In genomic region chr13:97979556-97979955, GRCh38 we compare ENCODE assay signal across 2 cellular contexts.
TF ChIP-seq lines count a peak whose summit lies in the region.

No MANE protein-coding gene starts in this region.

TF ChIP-seq in A549, 52 proteins besides CTCF, POLR2A, EP300 and RAD21:
- TF ChIP-seq ATOH8 (CRISPR knock-in tag; IDR thresholded peaks at IDR 0.05; ENCODE audit: low read depth) (no peak), PBX3 (IDR thresholded peaks at IDR 0.05) (no peak), CBX2 (IDR thresholded peaks at IDR 0.05; ENCODE audit: borderline replicate concordance, low read depth) (no peak), RARB (CRISPR knock-in tag; IDR thresholded peaks at IDR 0.05) (no peak), MAFK (IDR thresholded peaks at IDR 0.05; ENCODE audit: partially characterized antibody) (no peak), MAZ (IDR thresholded peaks at IDR 0.05; ENCODE audit: borderline replicate concordance, low read depth, low read length) (no peak), NR3C1 (IDR thresholded peaks at IDR 0.05) (no peak), CHD4 (IDR thresholded peaks at IDR 0.05; ENCODE audit: borderline replicate concordance) (no peak)

TF ChIP-seq in GM23338, 12 proteins besides CTCF, POLR2A, EP300 and RAD21:
- TF ChIP-seq ZNF331 (CRISPR knock-in tag; IDR thresholded peaks at IDR 0.05; ENCODE audit: low read depth) (no peak), ETS1 (IDR thresholded peaks at IDR 0.05) (no peak), CREB1 (CRISPR knock-in tag; IDR thresholded peaks at IDR 0.05; ENCODE audit: low read depth) (no peak), ZNF114 (CRISPR knock-in tag; IDR thresholded peaks at IDR 0.05) (no peak), EZH2 (IDR thresholded peaks at IDR 0.05; ENCODE audit: low read depth, unreplicated experiment) (no peak), EZH2phosphoT487 (IDR thresholded peaks at IDR 0.05; ENCODE audit: unreplicated experiment) (no peak), ZNF462 (CRISPR knock-in tag; IDR thresholded peaks at IDR 0.05) (no peak), NANOG (IDR thresholded peaks at IDR 0.05; ENCODE audit: borderline replicate concordance) (no peak), POLR2AphosphoS5 (IDR thresholded peaks at IDR 0.05; ENCODE audit: low read depth) (no peak), JUNB (IDR thresholded peaks at IDR 0.05; ENCODE audit: unreplicated experiment) (no peak), STAT1 (IDR thresholded peaks at IDR 0.05; ENCODE audit: unreplicated experiment) (no peak)
- TF ChIP-seq, protein P1, sequence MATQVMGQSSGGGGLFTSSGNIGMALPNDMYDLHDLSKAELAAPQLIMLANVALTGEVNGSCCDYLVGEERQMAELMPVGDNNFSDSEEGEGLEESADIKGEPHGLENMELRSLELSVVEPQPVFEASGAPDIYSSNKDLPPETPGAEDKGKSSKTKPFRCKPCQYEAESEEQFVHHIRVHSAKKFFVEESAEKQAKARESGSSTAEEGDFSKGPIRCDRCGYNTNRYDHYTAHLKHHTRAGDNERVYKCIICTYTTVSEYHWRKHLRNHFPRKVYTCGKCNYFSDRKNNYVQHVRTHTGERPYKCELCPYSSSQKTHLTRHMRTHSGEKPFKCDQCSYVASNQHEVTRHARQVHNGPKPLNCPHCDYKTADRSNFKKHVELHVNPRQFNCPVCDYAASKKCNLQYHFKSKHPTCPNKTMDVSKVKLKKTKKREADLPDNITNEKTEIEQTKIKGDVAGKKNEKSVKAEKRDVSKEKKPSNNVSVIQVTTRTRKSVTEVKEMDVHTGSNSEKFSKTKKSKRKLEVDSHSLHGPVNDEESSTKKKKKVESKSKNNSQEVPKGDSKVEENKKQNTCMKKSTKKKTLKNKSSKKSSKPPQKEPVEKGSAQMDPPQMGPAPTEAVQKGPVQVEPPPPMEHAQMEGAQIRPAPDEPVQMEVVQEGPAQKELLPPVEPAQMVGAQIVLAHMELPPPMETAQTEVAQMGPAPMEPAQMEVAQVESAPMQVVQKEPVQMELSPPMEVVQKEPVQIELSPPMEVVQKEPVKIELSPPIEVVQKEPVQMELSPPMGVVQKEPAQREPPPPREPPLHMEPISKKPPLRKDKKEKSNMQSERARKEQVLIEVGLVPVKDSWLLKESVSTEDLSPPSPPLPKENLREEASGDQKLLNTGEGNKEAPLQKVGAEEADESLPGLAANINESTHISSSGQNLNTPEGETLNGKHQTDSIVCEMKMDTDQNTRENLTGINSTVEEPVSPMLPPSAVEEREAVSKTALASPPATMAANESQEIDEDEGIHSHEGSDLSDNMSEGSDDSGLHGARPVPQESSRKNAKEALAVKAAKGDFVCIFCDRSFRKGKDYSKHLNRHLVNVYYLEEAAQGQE (IDR thresholded peaks at IDR 0.05; ENCODE audit: unreplicated experiment): no peak
TF ChIP-seq in GM23338: peak in this region for 0.
